ENCODE assay signal across 1 cellular context in the genomic region with DNA sequence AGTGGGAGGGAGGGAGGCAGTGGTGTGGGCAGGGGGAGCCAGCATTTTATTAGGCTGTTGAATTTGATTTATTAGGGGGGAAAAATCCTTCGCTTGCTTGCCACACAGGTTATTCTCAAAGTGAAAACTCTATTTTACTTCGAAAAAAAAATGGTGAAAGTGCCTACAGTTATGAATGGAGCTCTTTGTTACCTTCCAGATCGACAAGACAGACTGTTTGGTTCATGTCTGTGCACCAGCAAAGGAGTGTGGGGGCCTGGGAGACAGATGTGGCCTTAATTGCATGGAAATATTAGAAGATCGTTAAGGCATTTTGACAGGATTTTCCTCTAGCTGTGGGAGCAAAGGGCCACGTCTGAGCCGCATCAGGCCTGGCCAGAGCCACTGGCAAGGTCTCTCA.
TF ChIP-seq lines count a peak whose summit lies in the region.

No MANE protein-coding gene starts in this region.

TF ChIP-seq in GM23338, 12 proteins besides CTCF, POLR2A, EP300 and RAD21 (continued from another document):
- TF ChIP-seq ZNF462 (CRISPR knock-in tag; IDR thresholded peaks at IDR 0.05), result no peak
- no peak for TF ChIP-seq ZNF114 (CRISPR knock-in tag; IDR thresholded peaks at IDR 0.05)
- TF ChIP-seq ETS1 (IDR thresholded peaks at IDR 0.05), result no peak
- no peak for TF ChIP-seq JUNB (IDR thresholded peaks at IDR 0.05; ENCODE audit: unreplicated experiment)
- no peak for TF ChIP-seq EZH2phosphoT487 (IDR thresholded peaks at IDR 0.05; ENCODE audit: unreplicated experiment)
